Comparison of ENCODE assay signal across 21 cellular contexts in genomic region chr15:25736451-25736850, GRCh38.
DNase-seq lines count a peak whose midpoint lies in the region; ATAC-seq and TF ChIP-seq lines count a peak whose summit lies in the region.
"Had no signal": no experiment of that assay in that cellular context is flagged by ENCODE, and none has a peak within 500 bp of the region (broad histone marks: within the 10 kb centered on the region; RNA-seq: fewer than 3 reads in every experiment).

No MANE protein-coding gene starts in this region.

- H3K79me2 ChIP-seq in GM23248 (ENCODE audit: insufficient read depth), result peaks cover 61% of the 10 kb centered on the region

- TF ChIP-seq CTCF in fibroblast of the aortic adventitia (IDR thresholded peaks at IDR 0.05; ENCODE audit: insufficient read depth, low read length), result no peak
- TF ChIP-seq CTCF in stomach (IDR thresholded peaks at IDR 0.05), result no peak
- no peak for TF ChIP-seq CTCF in brain microvascular endothelial cell (IDR thresholded peaks at IDR 0.05; ENCODE audit: low read depth, low read length, missing control alignments)

- H3K9me3 ChIP-seq in GM23248 (ENCODE audit: low read depth), result no peaks in the 10 kb centered on the region
- no peaks in the 10 kb centered on the region for H3K9me3 ChIP-seq in adipocyte (ENCODE audit: control insufficient read depth, low read length)
- H3K9me3 ChIP-seq in stomach, result no peaks in the 10 kb centered on the region
- H3K9me3 ChIP-seq: adrenal gland, breast epithelium, gastrocnemius medialis, psoas muscle had no signal

- in situ Hi-C loops in GM23248 (cut with MboI) (no loop called here), brain microvascular endothelial cell (cut with HindIII; ENCODE audit: low pct_ligation_motif_present, low sequenced_read_pairs) (no loop called here)

- H3K27ac ChIP-seq in GM23248 (no peak overlapping the region), stomach (peak overlapping the region in 4 of 5 donors; percentile 39 to 86 (median 56)), brain microvascular endothelial cell (no peak overlapping the region)
- H3K27ac ChIP-seq: breast epithelium, psoas muscle, SK-N-MC had no signal

- no peak for TF ChIP-seq EP300 in stomach (IDR thresholded peaks at IDR 0.05)

- no peaks in the 10 kb centered on the region for H3K9me2 ChIP-seq in GM23248 (ENCODE audit: insufficient read depth)

- H3K4me3 ChIP-seq in GM23248 (no peak overlapping the region), adipocyte (ENCODE audit: low read length) (no peak overlapping the region), fibroblast of the aortic adventitia (ENCODE audit: low read depth, low read length) (no peak overlapping the region), stomach (no peak overlapping the region), brain microvascular endothelial cell (ENCODE audit: low read depth, low read length) (no peak overlapping the region)
- H3K4me3 ChIP-seq: adrenal gland, breast epithelium, gastrocnemius medialis, psoas muscle, SK-N-MC, skin epidermis had no signal

- H3K27me3 ChIP-seq in GM23248 (replicated peaks; ENCODE audit: insufficient read depth), result no peaks in the 10 kb centered on the region
- H3K27me3 ChIP-seq in adipocyte (replicated peaks; ENCODE audit: control insufficient read depth, insufficient read depth, low read length), result no peaks in the 10 kb centered on the region
- H3K27me3 ChIP-seq in stomach, result no peaks in the 10 kb centered on the region
- H3K27me3 ChIP-seq in brain microvascular endothelial cell (replicated peaks), result no peaks in the 10 kb centered on the region
- H3K27me3 ChIP-seq: adrenal gland, breast epithelium, gastrocnemius medialis had no signal

- no peak for TF ChIP-seq POLR2A in stomach (IDR thresholded peaks at IDR 0.05)

- no peak overlapping the region for H2AFZ ChIP-seq in GM23248

- H3K36me3 ChIP-seq in GM23248 (ENCODE audit: low read depth), result peaks cover 6% of the 10 kb centered on the region; the same call in 1 of the 2 replicates
- H3K36me3 ChIP-seq in adipocyte (ENCODE audit: control insufficient read depth, insufficient read depth, low read length, severe bottlenecking), result peaks cover 5% of the 10 kb centered on the region
- peaks cover 0 to 8% (median 0%) of the 10 kb centered on the region in 4 donors for H3K36me3 ChIP-seq in stomach
- no peaks in the 10 kb centered on the region for H3K36me3 ChIP-seq in brain microvascular endothelial cell (replicated peaks)
- H3K36me3 ChIP-seq: adrenal gland, breast epithelium, gastrocnemius medialis had no signal

- H3K9ac ChIP-seq in GM23248 (no peak overlapping the region), adipocyte (ENCODE audit: low read length) (peak overlapping the region; percentile 1)

- 78 to 83% methylated on average over 3 of the region's 3 CpGs for WGBS in GM23248 (ENCODE audit: low coverage in 1 of 2, low lambda C conversion rate in 2 of 2, missing lambda C conversion rate in 2 of 2), 2 experiments
- WGBS in stomach, 5 donors, result 64 to 73% (median 71%) methylated on average over 3 of the region's 3 CpGs

- intact Hi-C loops in stomach (cut with DNase I; ENCODE audit: low total_unique reads), result no loop called here

- DNase-seq in GM23248, result peak; percentile 46
- DNase-seq in adipocyte (ENCODE audit: low read depth), result peak; percentile 54
- peak; percentile 20 for DNase-seq in fibroblast of the aortic adventitia (ENCODE audit: low read depth)
- DNase-seq in stomach, result no peak
- DNase-seq in NCI-H2029 treated with DMSO at 0.1 percent for 48 hours (lab: John Stamatoyannopoulos, UW), result no peak
- no peak for DNase-seq in brain microvascular endothelial cell
- DNase-seq: activated gamma-delta T cell; activated T-cell treated with anti-CD3 and anti-CD28 coated beads for 4 hours; adrenal gland; DND-41; effector memory CD8-positive, alpha-beta T cell; gastrocnemius medialis; immature natural killer cell; NCI-H146; psoas muscle; RPMI8226; T-helper 17 cell had no signal

- H4K20me1 ChIP-seq in GM23248 (ENCODE audit: insufficient read depth), result no peaks in the 10 kb centered on the region

- peak overlapping the region; percentile 43 for H3K4me2 ChIP-seq in GM23248 (ENCODE audit: unreplicated experiment)

- H3K4me1 ChIP-seq in GM23248 (ENCODE audit: insufficient read depth) (peaks cover 22% of the 10 kb centered on the region), adipocyte (ENCODE audit: control insufficient read depth, insufficient read depth, low read length) (peaks cover 34% of the 10 kb centered on the region), stomach (peaks cover 0 to 40% (median 13%) of the 10 kb centered on the region in 4 donors)
- H3K4me1 ChIP-seq: breast epithelium had no signal

- no peak for ATAC-seq in HG03354 (IDR thresholded peaks at IDR 0.05; ENCODE audit: poor library complexity, severe bottlenecking, unreplicated experiment)
- ATAC-seq: effector memory CD8-positive, alpha-beta T cell; T-helper 17 cell had no signal

- 0 out of 2 replicates have a peak, but pooled peaks cover 5% of the 10 kb centered on the region for H3F3A ChIP-seq in GM23248 (ENCODE audit: insufficient read depth)

Comparison
In these comparisons a context has a peak if more than half of its experiments do, and no peak if none do; other contexts are left out.
1. DNase-seq: peak in GM23248 (single experiment), adipocyte (single experiment) and fibroblast of the aortic adventitia (single experiment); none in stomach (single experiment), NCI-H2029 treated with DMSO at 0.1 percent for 48 hours (single experiment) and brain microvascular endothelial cell (single experiment).
2. H3K27ac ChIP-seq: peak in stomach (4 of 5); none in GM23248 (single experiment) and brain microvascular endothelial cell (single experiment).